ENCODE assay signal across 8 cellular contexts in the genomic region with DNA sequence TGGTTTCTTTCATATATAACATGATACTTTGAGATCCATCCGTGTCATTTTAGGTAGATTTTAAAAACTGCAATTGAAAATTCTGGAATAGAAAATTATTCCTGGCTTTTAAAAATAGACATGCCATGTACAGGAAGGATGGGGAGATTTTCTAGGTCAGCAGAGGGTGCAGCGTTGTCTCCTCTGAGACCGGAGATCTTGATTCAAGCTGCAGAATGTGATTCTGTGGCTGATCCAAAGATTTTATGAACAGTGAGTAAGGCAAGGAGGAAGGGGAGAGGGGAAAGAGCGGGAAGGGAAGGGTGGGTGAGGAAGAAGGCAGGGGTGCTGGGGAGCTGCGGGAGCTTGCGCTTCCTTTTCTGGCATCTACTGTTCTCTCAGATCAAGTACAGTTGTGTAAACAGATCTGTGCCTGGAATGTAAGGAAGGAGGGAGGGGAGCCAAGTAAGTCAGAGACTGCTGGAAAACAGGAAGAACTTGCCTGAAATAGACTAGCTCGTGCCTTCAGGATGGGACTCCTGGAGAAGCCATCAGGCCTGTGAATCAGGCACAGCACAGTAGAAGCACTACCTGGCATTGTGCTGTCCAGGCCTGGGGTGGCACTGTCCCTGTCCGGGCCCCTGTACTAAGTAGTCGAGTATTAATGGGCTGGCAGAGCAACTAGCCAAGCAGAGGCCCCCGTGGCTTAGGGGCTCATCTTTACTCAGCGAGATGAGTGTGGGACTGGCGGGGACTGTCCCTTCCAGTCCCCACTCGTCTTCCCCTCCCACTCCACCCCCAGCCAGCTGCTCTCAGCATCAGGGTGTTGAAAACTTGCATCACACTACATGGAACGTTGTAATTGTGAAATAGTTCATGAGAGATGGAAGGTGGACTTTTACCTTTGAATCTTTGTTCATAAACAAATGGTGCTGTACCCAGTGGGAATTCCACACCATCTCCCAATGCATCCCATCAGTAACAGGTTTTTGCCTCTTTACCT.
DNase-seq lines count a peak whose midpoint lies in the region; ATAC-seq, FAIRE-seq and TF ChIP-seq lines count a peak whose summit lies in the region.

No MANE protein-coding gene starts in this region.

- H3K79me2 ChIP-seq in GM12878 (ENCODE audit: control insufficient read depth, insufficient read depth, low read length) = no peaks in the 10 kb centered on the region

- TF ChIP-seq CTCF in AG09319 (IDR thresholded peaks at IDR 0.05; ENCODE audit: low read depth, low read length) = no peak; the same call in 1 of the 2 replicates
- TF ChIP-seq CTCF in GM12878 (IDR thresholded peaks at IDR 0.05 in 2 of 3, conservative IDR thresholded peaks at IDR 0.05 in 1 of 3; ENCODE audit: control insufficient read depth in 2 of 3, extremely low read depth in 1 of 3, insufficient read depth in 1 of 3, low read depth in 3 of 3, low read length in 3 of 3) = no peak
- TF ChIP-seq CTCF in right lobe of liver (IDR thresholded peaks at IDR 0.05) = no peak

- H3K4me3 ChIP-seq in GM12878 (no peak overlapping the region), right lobe of liver (peak overlapping the region in 1 of 3 donors; percentile 1)

- CTCF ChIA-PET in GM12878 (lab: Yijun Ruan, JAX) = no interaction called here

- H3K27me3 ChIP-seq in GM12878 (replicated peaks in 1 of 2; ENCODE audit: control insufficient read depth in 2 of 2, insufficient read depth in 2 of 2, low read length in 1 of 2) (no peaks in the 10 kb centered on the region; a peak in 1 of 4 replicates), right lobe of liver (no peaks in the 10 kb centered on the region)

- TF ChIP-seq POLR2A in GM12878 (IDR thresholded peaks at IDR 0.05; ENCODE audit: low read depth, low read length) (no peak), right lobe of liver (IDR thresholded peaks at IDR 0.05) (no peak)

- WGBS in GM12878 (ENCODE audit: insufficient coverage, insufficient replicate concordance, low lambda C conversion rate, missing lambda C conversion rate) = 32% methylated on average over 13 of the region's 14 CpGs
- 29% methylated on average over 10 of the region's 14 CpGs for WGBS in right lobe of liver (ENCODE audit: insufficient coverage, low coverage, low lambda C conversion rate, missing lambda C conversion rate)

- no TSS peak for BruUV-seq in GM12878 (replicated peaks; lab: Mats Ljungman, UMichigan)

- FAIRE-seq in GM12878 (lab: Jason Lieb, UNC) = no peak

- DNase-seq in AG09319 (ENCODE audit: extremely low read depth, low read depth) (peak; percentile 57), GM12878 (ENCODE audit: low read depth, low spot score) (no peak), right lobe of liver (peak; percentile 79 to 84 (median 84)), NCI-H2171 (lab: John Stamatoyannopoulos, UW) (no peak), SHP77 treated with DMSO at 0.1 percent for 48 hours (lab: John Stamatoyannopoulos, UW) (no peak), kidney glomerular epithelial cell (lab: John Stamatoyannopoulos, UW) (no peak)
- peak; percentile 41 for DNase-seq in stimulated activated CD8-positive, alpha-beta memory T cell treated with anti-CD3 and anti-CD28 coated beads, Interleukin-4, amount 100 ng/mL, for 24 hours (ENCODE audit: low read depth)

- H3K27ac ChIP-seq in GM12878 (ENCODE audit: control insufficient read depth, insufficient read depth) = no peak overlapping the region
- peak overlapping the region; percentile 41 to 76 (median 57) for H3K27ac ChIP-seq in right lobe of liver

- intact Hi-C loops in GM12878 (cut with micrococcal nuclease; ENCODE audit: unreplicated experiment) (no loop called here), right lobe of liver (cut with DNase I) (no loop called here)

- H3K36me3 ChIP-seq in GM12878 (ENCODE audit: control insufficient read depth in 2 of 2, insufficient read depth in 2 of 2, low read length in 1 of 2) (no peaks in the 10 kb centered on the region), right lobe of liver (no peaks in the 10 kb centered on the region)

- H3K9ac ChIP-seq in GM12878 (ENCODE audit: control insufficient read depth, insufficient read depth, low read length) = no peak overlapping the region

- SMC1A ChIA-PET in GM12878 (lab: Charles Lee; ENCODE audit: uncharacterized antibody, unreplicated experiment) = no interaction called here

- POLR2A ChIA-PET in GM12878 (lab: Charles Lee) = no interaction called here

- H3K4me2 ChIP-seq in GM12878 (ENCODE audit: control insufficient read depth, insufficient read depth) = no peak overlapping the region

- in situ Hi-C loops in GM12878 (cut with MboI) = no loop called here

- H3K9me3 ChIP-seq in GM12878 (replicated peaks; ENCODE audit: control insufficient read depth, insufficient read depth, low read length) = no peaks in the 10 kb centered on the region; the same call in 2 of the 3 replicates
- no peaks in the 10 kb centered on the region for H3K9me3 ChIP-seq in right lobe of liver

- H4K20me1 ChIP-seq in GM12878 (ENCODE audit: control insufficient read depth, insufficient read depth) = no peaks in the 10 kb centered on the region

- TF ChIP-seq RAD21 in GM12878 (IDR thresholded peaks at IDR 0.05; ENCODE audit: insufficient read depth, low read depth, low read length) = no peak

- H2AFZ ChIP-seq in GM12878 (ENCODE audit: control insufficient read depth, low read depth, low read length) = no peak overlapping the region

- TF ChIP-seq EP300 in GM12878 (IDR thresholded peaks at IDR 0.05; ENCODE audit: borderline replicate concordance in 1 of 2, control insufficient read depth in 1 of 2, low read depth in 2 of 2, low read length in 2 of 2) = no peak

- RAD21 ChIA-PET in GM12878 (lab: Charles Lee; ENCODE audit: unreplicated experiment) = no interaction called here

- H3K4me1 ChIP-seq in GM12878 (ENCODE audit: control insufficient read depth, insufficient read depth, low read length) (no peaks in the 10 kb centered on the region), right lobe of liver (peaks cover 2 to 29% (median 11%) of the 10 kb centered on the region in 4 donors)

- ATAC-seq in HG02884 (IDR thresholded peaks at IDR 0.05; ENCODE audit: unreplicated experiment) (peak; percentile 82), GM12878 (peak; percentile 34), right lobe of liver (peak; percentile 86 to 91 (median 90))

TF ChIP-seq in GM12878, 131 proteins besides CTCF, POLR2A, EP300 and RAD21:
- TF ChIP-seq TCF12 (IDR thresholded peaks at IDR 0.05; ENCODE audit: low read depth, low read length) (peak; percentile 78; the same call in 1 of the 2 replicates), CREB1 (IDR thresholded peaks at IDR 0.05; ENCODE audit: low read depth) (peak; percentile 50; the same call in 1 of the 2 replicates), SRF (IDR thresholded peaks at IDR 0.05; ENCODE audit: low read depth in 2 of 2, low read length in 2 of 2) (no peak), EGR1 (IDR thresholded peaks at IDR 0.05; ENCODE audit: borderline replicate concordance in 1 of 2, low read depth in 2 of 2, low read length in 2 of 2) (peak in 1 of 2 experiments; percentile 73; a peak in 1 of 3 replicates), SUZ12 (IDR thresholded peaks at IDR 0.05; ENCODE audit: unreplicated experiment) (no peak)
- TF ChIP-seq, protein P1, sequence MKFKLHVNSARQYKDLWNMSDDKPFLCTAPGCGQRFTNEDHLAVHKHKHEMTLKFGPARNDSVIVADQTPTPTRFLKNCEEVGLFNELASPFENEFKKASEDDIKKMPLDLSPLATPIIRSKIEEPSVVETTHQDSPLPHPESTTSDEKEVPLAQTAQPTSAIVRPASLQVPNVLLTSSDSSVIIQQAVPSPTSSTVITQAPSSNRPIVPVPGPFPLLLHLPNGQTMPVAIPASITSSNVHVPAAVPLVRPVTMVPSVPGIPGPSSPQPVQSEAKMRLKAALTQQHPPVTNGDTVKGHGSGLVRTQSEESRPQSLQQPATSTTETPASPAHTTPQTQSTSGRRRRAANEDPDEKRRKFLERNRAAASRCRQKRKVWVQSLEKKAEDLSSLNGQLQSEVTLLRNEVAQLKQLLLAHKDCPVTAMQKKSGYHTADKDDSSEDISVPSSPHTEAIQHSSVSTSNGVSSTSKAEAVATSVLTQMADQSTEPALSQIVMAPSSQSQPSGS (IDR thresholded peaks at IDR 0.05; ENCODE audit: low read length) = 0 out of 2 replicates have a peak, but pooled peaks have one; percentile 22
- TF ChIP-seq, protein P2, sequence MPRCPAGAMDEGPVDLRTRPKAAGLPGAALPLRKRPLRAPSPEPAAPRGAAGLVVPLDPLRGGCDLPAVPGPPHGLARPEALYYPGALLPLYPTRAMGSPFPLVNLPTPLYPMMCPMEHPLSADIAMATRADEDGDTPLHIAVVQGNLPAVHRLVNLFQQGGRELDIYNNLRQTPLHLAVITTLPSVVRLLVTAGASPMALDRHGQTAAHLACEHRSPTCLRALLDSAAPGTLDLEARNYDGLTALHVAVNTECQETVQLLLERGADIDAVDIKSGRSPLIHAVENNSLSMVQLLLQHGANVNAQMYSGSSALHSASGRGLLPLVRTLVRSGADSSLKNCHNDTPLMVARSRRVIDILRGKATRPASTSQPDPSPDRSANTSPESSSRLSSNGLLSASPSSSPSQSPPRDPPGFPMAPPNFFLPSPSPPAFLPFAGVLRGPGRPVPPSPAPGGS (IDR thresholded peaks at IDR 0.05; ENCODE audit: borderline replicate concordance, insufficient read depth, low read depth, low read length, poor library complexity, severe bottlenecking) = peak; percentile 80

Comparison
In these comparisons a context has a peak if more than half of its experiments do, and no peak if none do; other contexts are left out.
1. DNase-seq: peak in AG09319 (single experiment), right lobe of liver (3 of 3) and stimulated activated CD8-positive, alpha-beta memory T cell treated with anti-CD3 and anti-CD28 coated beads, Interleukin-4, amount 100 ng/mL, for 24 hours (single experiment); none in GM12878 (single experiment), NCI-H2171 (single experiment), SHP77 treated with DMSO at 0.1 percent for 48 hours (single experiment) and kidney glomerular epithelial cell (single experiment).
2. ATAC-seq: peak in every context shown above with its lines; median percentile 90 in right lobe of liver; 82 in HG02884; 34 in GM12878.